22 cellular contexts compared by ENCODE assay signal in genomic region chr18:26421931-26422330, GRCh38.
"Had no signal": no experiment of that assay in that cellular context is flagged by ENCODE, and none has a peak within 500 bp of the region (broad histone marks: within the 10 kb centered on the region; RNA-seq: fewer than 3 reads in every experiment).

No MANE protein-coding gene starts in this region.

- H3K9me3 ChIP-seq: MG63 had no signal

- H3K27ac ChIP-seq: RWPE1 had no signal

- DNase-seq: IMR-90, Karpas-422, KG1, MG63, NCI-H1092, NCI-H1105 treated with DMSO at 0.1 percent for 48 hours, NCI-H1417 treated with DMSO at 0.1 percent for 48 hours, NCI-H146, NCI-H1694 treated with DMSO at 0.1 percent for 48 hours, NCI-H1930, NCI-H2081, NCI-H2107, NCI-H345, NCI-H446 treated with DMSO at 0.1 percent for 48 hours, NCI-H510A treated with DMSO at 0.1 percent for 48 hours, NCI-H526, NCI-H82, PC-3, SHP77 had no signal

- H3K4me3 ChIP-seq: MG63 had no signal

- H3K27me3 ChIP-seq: MG63 had no signal

- ATAC-seq: Panc1, PC-3, SK-N-SH treated with all-trans-retinoic acid at 6 μM for 48 hours had no signal

- H3K36me3 ChIP-seq: MG63 had no signal
